8 cellular contexts compared by ENCODE assay signal in genomic region chr18:40464032-40464431, GRCh38.
"Had no signal": no experiment of that assay in that cellular context is flagged by ENCODE, and none has a peak within 500 bp of the region (broad histone marks: within the 10 kb centered on the region; RNA-seq: fewer than 3 reads in every experiment).

No MANE protein-coding gene starts in this region.

- FAIRE-seq: H1, H54, HTR-8/SVneo, K562 had no signal

- ATAC-seq: GM23338, K562 had no signal

- DNase-seq: H9, HCEC 1CT, IMR-90 had no signal
